Comparison of ENCODE assay signal across 1 cellular context in genomic region chr11:123741159-123741951, GRCh38.
TF ChIP-seq lines count a peak whose summit lies in the region.

ZNF202 (minus strand) TSS chr11:123741660; CDS start chr11:123730888, 10,772 bp downstream.

TF ChIP-seq in K562, 482 proteins besides CTCF, POLR2A, EP300 and RAD21 (continued from another document and continues in another):
- TF ChIP-seq PRDM10 (IDR thresholded peaks at IDR 0.05; ENCODE audit: partially characterized antibody) (peak; percentile 72), MAZ (CRISPR knock-in tag; conservative IDR thresholded peaks at IDR 0.05 in 1 of 2, IDR thresholded peaks at IDR 0.05 in 1 of 2) (peak; percentile 80 to 84), NR4A1 (CRISPR knock-in tag; IDR thresholded peaks at IDR 0.05) (no peak), NR4A1 (tag; IDR thresholded peaks at IDR 0.05) (no peak), JUND (IDR thresholded peaks at IDR 0.05; ENCODE audit: borderline replicate concordance, low read depth, low read length) (peak; percentile 39; the same call in 1 of the 2 replicates), JUND (tag; IDR thresholded peaks at IDR 0.05; ENCODE audit: borderline replicate concordance, low read depth, low read length) (no peak), MNT (conservative IDR thresholded peaks at IDR 0.05) (peak; percentile 99), ZC3H11A (IDR thresholded peaks at IDR 0.05; ENCODE audit: low read depth, low read length) (no peak), CLOCK (CRISPR knock-in tag; IDR thresholded peaks at IDR 0.05; ENCODE audit: borderline replicate concordance) (no peak), RHOXF2B (CRISPR knock-in tag; conservative IDR thresholded peaks at IDR 0.05) (no peak), SAFB (IDR thresholded peaks at IDR 0.05; ENCODE audit: borderline replicate concordance, low read depth, low read length) (peak; percentile 84), SUPT5H (IDR thresholded peaks at IDR 0.05) (peak; percentile 85), PCBP1 (IDR thresholded peaks at IDR 0.05; ENCODE audit: low read depth, low read length, poor library complexity, severe bottlenecking) (peak; percentile 70), NKRF (IDR thresholded peaks at IDR 0.05; ENCODE audit: borderline replicate concordance) (peak; percentile 99), SREBF2 (CRISPR knock-in tag; IDR thresholded peaks at IDR 0.05) (no peak), TEAD2 (tag; IDR thresholded peaks at IDR 0.05) (no peak), HDAC6 (IDR thresholded peaks at IDR 0.05; ENCODE audit: low read depth, low read length) (no peak), ZNF274 (IDR thresholded peaks at IDR 0.05; ENCODE audit: borderline replicate concordance, low read depth, low read length) (peak; percentile 24; the same call in 1 of the 2 replicates), DDX20 (tag; IDR thresholded peaks at IDR 0.05; ENCODE audit: low read depth) (no peak), VEZF1 (CRISPR knock-in tag; IDR thresholded peaks at IDR 0.05) (peak; percentile 96), POLR2H (tag; IDR thresholded peaks at IDR 0.05; ENCODE audit: low read depth) (peak; percentile 68; the same call in 1 of the 2 replicates), ZC3H8 (IDR thresholded peaks at IDR 0.05) (no peak), DLX4 (CRISPR knock-in tag; IDR thresholded peaks at IDR 0.05) (no peak), E2F6 (IDR thresholded peaks at IDR 0.05; ENCODE audit: borderline replicate concordance in 1 of 2, extremely low read depth in 1 of 2, insufficient read depth in 1 of 2, insufficient read length in 1 of 2, low read depth in 1 of 2, low read length in 1 of 2, poor library complexity in 1 of 2, severe bottlenecking in 1 of 2) (peak; percentile 48 to 83), FUS (optimal IDR thresholded peaks at IDR 0.05; ENCODE audit: low read depth, low read length) (no peak), HLTF (IDR thresholded peaks at IDR 0.05) (no peak), TFAP4 (CRISPR knock-in tag; IDR thresholded peaks at IDR 0.05; ENCODE audit: borderline replicate concordance) (peak; percentile 66; the same call in 1 of the 2 replicates), TBL1XR1 (IDR thresholded peaks at IDR 0.05; ENCODE audit: low read length in 2 of 2) (no peak), NONO (IDR thresholded peaks at IDR 0.05; ENCODE audit: low read depth in 2 of 2, low read length in 1 of 2) (peak in 1 of 2 experiments; percentile 32; a peak in 1 of 4 replicates), ZNF165 (CRISPR knock-in tag; IDR thresholded peaks at IDR 0.05; ENCODE audit: borderline replicate concordance) (no peak), ELF2 (CRISPR knock-in tag; IDR thresholded peaks at IDR 0.05) (peak; percentile 71; the same call in 1 of the 2 replicates), RBM22 (IDR thresholded peaks at IDR 0.05; ENCODE audit: low read depth, low read length, poor library complexity, severe bottlenecking) (peak; percentile 69), RB1 (IDR thresholded peaks at IDR 0.05; ENCODE audit: low read depth) (peak; percentile 75; the same call in 1 of the 2 replicates), CXXC5 (CRISPR knock-in tag; IDR thresholded peaks at IDR 0.05) (peak; percentile 52), CTCFL (IDR thresholded peaks at IDR 0.05; ENCODE audit: borderline replicate concordance, insufficient read depth, low read depth, low read length, poor library complexity, severe bottlenecking) (peak; percentile 7)
